ENCODE assay signal across 12 cellular contexts in genomic region chr6:119966484-119966883, GRCh38.
DNase-seq lines count a peak whose midpoint lies in the region; ATAC-seq and TF ChIP-seq lines count a peak whose summit lies in the region.
"Had no signal": no experiment of that assay in that cellular context is flagged by ENCODE, and none has a peak within 500 bp of the region (broad histone marks: within the 10 kb centered on the region; RNA-seq: fewer than 3 reads in every experiment).

No MANE protein-coding gene starts in this region.

- H4K20me1 ChIP-seq in SK-N-SH (ENCODE audit: insufficient read depth) (no peaks in the 10 kb centered on the region), MM.1S (ENCODE audit: insufficient read depth, low read length) (no peaks in the 10 kb centered on the region)

- no peaks in the 10 kb centered on the region for H3K79me2 ChIP-seq in SK-N-SH (ENCODE audit: insufficient read depth)
- no peaks in the 10 kb centered on the region for H3K79me2 ChIP-seq in MM.1S (ENCODE audit: low read length)

- H3K4me1 ChIP-seq in SK-N-SH (ENCODE audit: control insufficient read depth in 1 of 2, insufficient read depth in 2 of 2, low read depth in 1 of 2, low read length in 1 of 2) (no peaks in the 10 kb centered on the region), MM.1S (ENCODE audit: low read length) (no peaks in the 10 kb centered on the region), upper lobe of right lung (no peaks in the 10 kb centered on the region)
- H3K4me1 ChIP-seq: heart right ventricle had no signal

- no peaks in the 10 kb centered on the region for H3K36me3 ChIP-seq in SK-N-SH (replicated peaks in 1 of 2; ENCODE audit: control insufficient read depth in 1 of 2, insufficient read depth in 2 of 2, low read length in 1 of 2)
- no peaks in the 10 kb centered on the region for H3K36me3 ChIP-seq in MM.1S (replicated peaks; ENCODE audit: insufficient read depth, low read length)
- no peaks in the 10 kb centered on the region for H3K36me3 ChIP-seq in upper lobe of right lung
- H3K36me3 ChIP-seq: heart right ventricle had no signal

- no peak overlapping the region for H3K4me2 ChIP-seq in SK-N-SH
- no peak overlapping the region for H3K4me2 ChIP-seq in MM.1S (ENCODE audit: low read depth, low read length)

- H2AFZ ChIP-seq in SK-N-SH (ENCODE audit: low read depth) (no peak overlapping the region), MM.1S (ENCODE audit: low read length) (no peak overlapping the region)

- TF ChIP-seq RAD21 in SK-N-SH (IDR thresholded peaks at IDR 0.05; ENCODE audit: low read length), result no peak

- WGBS in SK-N-SH (ENCODE audit: low lambda C conversion rate), result 64% methylated on average over 8 of the region's 8 CpGs

- ATAC-seq in SK-N-SH treated with all-trans-retinoic acid at 6 μM for 48 hours (no peak), GM21381 (IDR thresholded peaks at IDR 0.05; ENCODE audit: unreplicated experiment) (peak; percentile 65), upper lobe of right lung (no peak)
- ATAC-seq: heart right ventricle had no signal

- DNase-seq in SK-N-SH (no peak), MM.1S (no peak), fibroblast of villous mesenchyme (ENCODE audit: low read depth) (no peak), upper lobe of right lung (no peak), foreskin melanocyte (no peak), kidney tubule cell (ENCODE audit: low spot score) (no peak)
- DNase-seq: activated CD4-positive, CD25-positive, alpha-beta regulatory T cell; central memory CD4-positive, alpha-beta T cell; heart right ventricle; NCI-H2227 treated with DMSO at 0.1 percent for 48 hours had no signal

- TF ChIP-seq CTCF in SK-N-SH (IDR thresholded peaks at IDR 0.05) (0 out of 2 replicates have a peak, but pooled peaks have one; percentile 12), MM.1S (IDR thresholded peaks at IDR 0.05; ENCODE audit: low read length) (peak; percentile 19), fibroblast of villous mesenchyme (IDR thresholded peaks at IDR 0.05; ENCODE audit: insufficient read depth, low read depth, low read length) (peak; percentile 11), upper lobe of right lung (IDR thresholded peaks at IDR 0.05) (no peak)

- H3K4me3 ChIP-seq in SK-N-SH (ENCODE audit: low read depth in 2 of 2, low read length in 1 of 2) (no peak overlapping the region), MM.1S (ENCODE audit: low read length) (no peak overlapping the region), fibroblast of villous mesenchyme (ENCODE audit: low read depth, low read length) (no peak overlapping the region), upper lobe of right lung (no peak overlapping the region)
- H3K4me3 ChIP-seq: heart right ventricle had no signal

- CTCF ChIA-PET in SK-N-SH (lab: Yijun Ruan, JAX), result interaction anchor here (1.1 kb wide), 1 partner anchor 12 kb away, joined by 3 read pairs; no protein-coding TSS in a partner anchor

- H3F3A ChIP-seq in SK-N-SH (replicated peaks; ENCODE audit: insufficient read depth) (no peaks in the 10 kb centered on the region), MM.1S (ENCODE audit: insufficient read depth, low read length) (no peaks in the 10 kb centered on the region)

- POLR2A ChIA-PET in SK-N-SH (lab: Yijun Ruan, JAX), result no interaction called here

- H3K9ac ChIP-seq in SK-N-SH, result no peak overlapping the region
- no peak overlapping the region for H3K9ac ChIP-seq in MM.1S (ENCODE audit: low read length)

- no peak overlapping the region for H3K27ac ChIP-seq in SK-N-SH (ENCODE audit: low read depth in 2 of 2, low read length in 1 of 2)
- H3K27ac ChIP-seq in MM.1S (ENCODE audit: low read length), result no peak overlapping the region
- H3K27ac ChIP-seq in upper lobe of right lung, result no peak overlapping the region
- H3K27ac ChIP-seq: heart right ventricle had no signal

- no peak for TF ChIP-seq EP300 in SK-N-SH (IDR thresholded peaks at IDR 0.05; ENCODE audit: borderline replicate concordance in 1 of 2, low read depth in 1 of 2, low read length in 1 of 2)

- no peaks in the 10 kb centered on the region for H3K27me3 ChIP-seq in SK-N-SH (ENCODE audit: insufficient read depth)
- H3K27me3 ChIP-seq in MM.1S (replicated peaks; ENCODE audit: insufficient read depth, low read length), result no peaks in the 10 kb centered on the region
- no peaks in the 10 kb centered on the region for H3K27me3 ChIP-seq in upper lobe of right lung
- H3K27me3 ChIP-seq: heart right ventricle had no signal

- intact Hi-C loops in upper lobe of right lung (cut with DNase I), result no loop called here

- H3K9me2 ChIP-seq in SK-N-SH (no peaks in the 10 kb centered on the region), MM.1S (replicated peaks; ENCODE audit: insufficient read depth, low read length) (no peaks in the 10 kb centered on the region)

- H3K9me3 ChIP-seq in SK-N-SH, result no peaks in the 10 kb centered on the region
- H3K9me3 ChIP-seq in MM.1S (replicated peaks; ENCODE audit: insufficient read depth, low read length), result no peaks in the 10 kb centered on the region
- H3K9me3 ChIP-seq in upper lobe of right lung, result no peaks in the 10 kb centered on the region
- H3K9me3 ChIP-seq: heart right ventricle had no signal

TF ChIP-seq in SK-N-SH, 30 proteins besides CTCF, POLR2A, EP300 and RAD21 (continues in another document):
- TF ChIP-seq ZBTB33 (IDR thresholded peaks at IDR 0.05; ENCODE audit: borderline replicate concordance, low read depth) (no peak), PBX3 (IDR thresholded peaks at IDR 0.05) (no peak), FOSL2 (IDR thresholded peaks at IDR 0.05; ENCODE audit: borderline replicate concordance, low read depth) (no peak)

TF ChIP-seq in SK-N-SH treated with all-trans-retinoic acid at 6 μM for 48 hours, 23 proteins besides CTCF, POLR2A, EP300 and RAD21:
- TF ChIP-seq SNAI2 (CRISPR knock-in tag; IDR thresholded peaks at IDR 0.05) (no peak), ZFP3 (CRISPR knock-in tag; IDR thresholded peaks at IDR 0.05) (no peak)
